ENCODE assay signal across 1 cellular context in the genomic region with DNA sequence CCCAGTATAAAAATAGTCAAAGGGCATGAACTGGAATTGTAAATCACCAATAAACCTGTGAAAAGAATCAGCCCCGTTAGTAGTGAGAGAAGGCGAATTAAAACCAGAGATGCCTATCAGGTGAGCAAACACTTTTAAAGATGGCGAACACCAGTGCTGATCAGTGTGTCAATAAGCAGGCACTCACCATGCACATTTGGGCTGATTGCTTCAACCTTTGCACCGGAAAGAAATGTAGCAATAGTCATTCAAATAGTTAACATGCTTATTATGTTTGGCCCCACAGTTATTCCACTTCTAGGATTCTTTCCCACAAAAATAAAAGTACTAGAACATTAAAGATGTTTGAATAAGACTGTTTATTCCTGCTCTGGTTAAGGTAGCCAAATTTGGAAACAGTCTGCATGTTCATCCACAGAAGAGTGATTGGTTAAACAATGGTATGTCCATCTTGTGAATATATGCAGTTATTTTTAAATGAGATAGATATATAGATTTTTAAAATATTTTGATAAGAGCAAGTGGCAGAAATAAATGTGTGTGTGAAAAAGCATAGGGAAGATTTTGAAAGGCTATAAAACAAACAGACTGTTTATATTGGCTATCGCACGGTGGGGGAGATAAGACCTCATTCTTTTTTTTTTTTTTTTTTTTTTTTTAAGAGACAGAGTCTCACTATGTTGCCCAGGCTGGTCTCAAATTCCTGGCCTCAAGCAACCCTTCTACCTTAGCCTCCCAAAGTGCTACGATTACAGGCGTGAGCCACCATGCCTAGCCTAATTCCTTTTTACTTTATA.
TF ChIP-seq lines count a peak whose summit lies in the region.

No MANE protein-coding gene starts in this region.

TF ChIP-seq in HepG2, 621 proteins besides CTCF, POLR2A, EP300 and RAD21 (continued from another document and continues in another):
- no peak for TF ChIP-seq IKZF1 (IDR thresholded peaks at IDR 0.05)
- no peak for TF ChIP-seq ZNF446 (CRISPR knock-in tag; IDR thresholded peaks at IDR 0.05)
- TF ChIP-seq ZNF138 (CRISPR knock-in tag; IDR thresholded peaks at IDR 0.05; ENCODE audit: low read depth): no peak
- TF ChIP-seq MAF1 (CRISPR knock-in tag; IDR thresholded peaks at IDR 0.05; ENCODE audit: borderline replicate concordance): no peak
- TF ChIP-seq CENPT (CRISPR knock-in tag; IDR thresholded peaks at IDR 0.05; ENCODE audit: low read depth): no peak
- no peak for TF ChIP-seq ZNF382 (CRISPR knock-in tag; IDR thresholded peaks at IDR 0.05; ENCODE audit: borderline replicate concordance)
- TF ChIP-seq ZNF740 (CRISPR knock-in tag; IDR thresholded peaks at IDR 0.05): no peak
- TF ChIP-seq ZNF784 (CRISPR knock-in tag; IDR thresholded peaks at IDR 0.05; ENCODE audit: borderline replicate concordance): no peak
- TF ChIP-seq SOX6 (IDR thresholded peaks at IDR 0.05): no peak
- peak; percentile 81 for TF ChIP-seq SOX6 (CRISPR knock-in tag; IDR thresholded peaks at IDR 0.05)
- TF ChIP-seq KLF12 (CRISPR knock-in tag; IDR thresholded peaks at IDR 0.05; ENCODE audit: borderline replicate concordance): no peak
- no peak for TF ChIP-seq CSRNP1 (CRISPR knock-in tag; IDR thresholded peaks at IDR 0.05)
- no peak for TF ChIP-seq NR1H2 (CRISPR knock-in tag; IDR thresholded peaks at IDR 0.05; ENCODE audit: borderline replicate concordance, low read depth)
- no peak for TF ChIP-seq ZNF788 (CRISPR knock-in tag; IDR thresholded peaks at IDR 0.05; ENCODE audit: borderline replicate concordance)
- no peak for TF ChIP-seq RFX1 (IDR thresholded peaks at IDR 0.05)
- TF ChIP-seq E2F2 (CRISPR knock-in tag; IDR thresholded peaks at IDR 0.05; ENCODE audit: borderline replicate concordance): no peak
- no peak for TF ChIP-seq ZNF326 (CRISPR knock-in tag; IDR thresholded peaks at IDR 0.05; ENCODE audit: borderline replicate concordance)
- TF ChIP-seq, protein P1, sequence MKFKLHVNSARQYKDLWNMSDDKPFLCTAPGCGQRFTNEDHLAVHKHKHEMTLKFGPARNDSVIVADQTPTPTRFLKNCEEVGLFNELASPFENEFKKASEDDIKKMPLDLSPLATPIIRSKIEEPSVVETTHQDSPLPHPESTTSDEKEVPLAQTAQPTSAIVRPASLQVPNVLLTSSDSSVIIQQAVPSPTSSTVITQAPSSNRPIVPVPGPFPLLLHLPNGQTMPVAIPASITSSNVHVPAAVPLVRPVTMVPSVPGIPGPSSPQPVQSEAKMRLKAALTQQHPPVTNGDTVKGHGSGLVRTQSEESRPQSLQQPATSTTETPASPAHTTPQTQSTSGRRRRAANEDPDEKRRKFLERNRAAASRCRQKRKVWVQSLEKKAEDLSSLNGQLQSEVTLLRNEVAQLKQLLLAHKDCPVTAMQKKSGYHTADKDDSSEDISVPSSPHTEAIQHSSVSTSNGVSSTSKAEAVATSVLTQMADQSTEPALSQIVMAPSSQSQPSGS (CRISPR knock-in tag; IDR thresholded peaks at IDR 0.05): peak; percentile 72; the same call in 1 of the 2 replicates
- TF ChIP-seq, protein P2, sequence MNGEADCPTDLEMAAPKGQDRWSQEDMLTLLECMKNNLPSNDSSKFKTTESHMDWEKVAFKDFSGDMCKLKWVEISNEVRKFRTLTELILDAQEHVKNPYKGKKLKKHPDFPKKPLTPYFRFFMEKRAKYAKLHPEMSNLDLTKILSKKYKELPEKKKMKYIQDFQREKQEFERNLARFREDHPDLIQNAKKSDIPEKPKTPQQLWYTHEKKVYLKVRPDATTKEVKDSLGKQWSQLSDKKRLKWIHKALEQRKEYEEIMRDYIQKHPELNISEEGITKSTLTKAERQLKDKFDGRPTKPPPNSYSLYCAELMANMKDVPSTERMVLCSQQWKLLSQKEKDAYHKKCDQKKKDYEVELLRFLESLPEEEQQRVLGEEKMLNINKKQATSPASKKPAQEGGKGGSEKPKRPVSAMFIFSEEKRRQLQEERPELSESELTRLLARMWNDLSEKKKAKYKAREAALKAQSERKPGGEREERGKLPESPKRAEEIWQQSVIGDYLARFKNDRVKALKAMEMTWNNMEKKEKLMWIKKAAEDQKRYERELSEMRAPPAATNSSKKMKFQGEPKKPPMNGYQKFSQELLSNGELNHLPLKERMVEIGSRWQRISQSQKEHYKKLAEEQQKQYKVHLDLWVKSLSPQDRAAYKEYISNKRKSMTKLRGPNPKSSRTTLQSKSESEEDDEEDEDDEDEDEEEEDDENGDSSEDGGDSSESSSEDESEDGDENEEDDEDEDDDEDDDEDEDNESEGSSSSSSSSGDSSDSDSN (CRISPR knock-in tag; IDR thresholded peaks at IDR 0.05): no peak
- no peak for TF ChIP-seq SCMH1 (CRISPR knock-in tag; IDR thresholded peaks at IDR 0.05; ENCODE audit: borderline replicate concordance)
- peak; percentile 72; the same call in 1 of the 2 replicates for TF ChIP-seq NFKBIZ (CRISPR knock-in tag; IDR thresholded peaks at IDR 0.05)
- TF ChIP-seq ARID5B (CRISPR knock-in tag; IDR thresholded peaks at IDR 0.05): peak; percentile 94
- TF ChIP-seq ZBTB10 (CRISPR knock-in tag; IDR thresholded peaks at IDR 0.05; ENCODE audit: borderline replicate concordance): no peak
- TF ChIP-seq HNRNPH1 (optimal IDR thresholded peaks at IDR 0.05; ENCODE audit: low read depth, low read length): no peak
- no peak for TF ChIP-seq RAD51 (IDR thresholded peaks at IDR 0.05; ENCODE audit: borderline replicate concordance)
- 0 out of 2 replicates have a peak, but pooled peaks have one; percentile 35 for TF ChIP-seq ZNF317 (CRISPR knock-in tag; IDR thresholded peaks at IDR 0.05)
- no peak for TF ChIP-seq RARG (CRISPR knock-in tag; IDR thresholded peaks at IDR 0.05; ENCODE audit: low read depth)
- 0 out of 2 replicates have a peak, but pooled peaks have one; percentile 58 for TF ChIP-seq CBX5 (CRISPR knock-in tag; IDR thresholded peaks at IDR 0.05; ENCODE audit: borderline replicate concordance)
- no peak for TF ChIP-seq HOXA7 (CRISPR knock-in tag; IDR thresholded peaks at IDR 0.05)
- peak; percentile 55; the same call in 1 of the 2 replicates for TF ChIP-seq KDM6A (CRISPR knock-in tag; IDR thresholded peaks at IDR 0.05; ENCODE audit: low read depth)
- no peak for TF ChIP-seq JUND (CRISPR knock-in tag; IDR thresholded peaks at IDR 0.05)
- no peak for TF ChIP-seq ZNF569 (CRISPR knock-in tag; IDR thresholded peaks at IDR 0.05; ENCODE audit: borderline replicate concordance)
- no peak for TF ChIP-seq ATAD3A (CRISPR knock-in tag; IDR thresholded peaks at IDR 0.05)
- TF ChIP-seq ZNF230 (CRISPR knock-in tag; IDR thresholded peaks at IDR 0.05): no peak
- no peak for TF ChIP-seq ZNF205 (CRISPR knock-in tag; IDR thresholded peaks at IDR 0.05)
- no peak for TF ChIP-seq ZNF546 (CRISPR knock-in tag; conservative IDR thresholded peaks at IDR 0.05)
- 0 out of 2 replicates have a peak, but pooled peaks have one; percentile 23 for TF ChIP-seq ZNF264 (CRISPR knock-in tag; IDR thresholded peaks at IDR 0.05)
- TF ChIP-seq BORCS8-MEF2B (CRISPR knock-in tag; IDR thresholded peaks at IDR 0.05): no peak
- TF ChIP-seq ZNF563 (CRISPR knock-in tag; IDR thresholded peaks at IDR 0.05): no peak
- no peak for TF ChIP-seq NFE2L2 (IDR thresholded peaks at IDR 0.05; ENCODE audit: low read length)
- no peak for TF ChIP-seq ZFP37 (CRISPR knock-in tag; IDR thresholded peaks at IDR 0.05; ENCODE audit: borderline replicate concordance)
- no peak for TF ChIP-seq FOXP1 (IDR thresholded peaks at IDR 0.05)
- peak; percentile 58; the same call in 1 of the 2 replicates for TF ChIP-seq FOXP1 (CRISPR knock-in tag; IDR thresholded peaks at IDR 0.05)
- TF ChIP-seq ZNF773 (CRISPR knock-in tag; IDR thresholded peaks at IDR 0.05; ENCODE audit: borderline replicate concordance): no peak
- TF ChIP-seq ZMYM3 (CRISPR knock-in tag; IDR thresholded peaks at IDR 0.05): no peak
- no peak for TF ChIP-seq ZSCAN5A (CRISPR knock-in tag; IDR thresholded peaks at IDR 0.05; ENCODE audit: borderline replicate concordance)
- TF ChIP-seq TAF1 (CRISPR knock-in tag; IDR thresholded peaks at IDR 0.05): no peak
- no peak for TF ChIP-seq ZNF296 (CRISPR knock-in tag; conservative IDR thresholded peaks at IDR 0.05)
- no peak for TF ChIP-seq MAFK (conservative IDR thresholded peaks at IDR 0.05 in 1 of 2, IDR thresholded peaks at IDR 0.05 in 1 of 2; ENCODE audit: low read length in 2 of 2)
- TF ChIP-seq POLR2G (IDR thresholded peaks at IDR 0.05; ENCODE audit: low read depth, low read length): no peak
- TF ChIP-seq ZNF564 (CRISPR knock-in tag; IDR thresholded peaks at IDR 0.05): no peak
